ENCODE assay signal across 8 cellular contexts in genomic region chr14:77098470-77099353, GRCh38. TPM values are rescaled to one million over a fixed set of nuclear protein-coding genes. Genes with fewer than 3 reads are reported as not detected.
DNase-seq lines count a peak whose midpoint lies in the region; ATAC-seq and TF ChIP-seq lines count a peak whose summit lies in the region.

No MANE protein-coding gene starts in this region.

- H3K36me3 Mint-ChIP-seq in dendritic cell treated with granulocyte-macrophage colony-stimulating factor and Interleukin-4, amounts not matched to agents 40 ng/mL and 50 ng/mL, for 4 days (ENCODE audit: low read depth) = peaks cover 38% of the 10 kb centered on the region

- H3K4me1 Mint-ChIP-seq in dendritic cell treated with granulocyte-macrophage colony-stimulating factor and Interleukin-4, amounts not matched to agents 40 ng/mL and 50 ng/mL, for 4 days (ENCODE audit: low read depth) = peaks cover 74% of the 10 kb centered on the region

- DNase-seq in activated T-cell treated with anti-CD3 and anti-CD28 coated beads for 48 hours (ENCODE audit: low read depth) (peak; percentile 8), T follicular helper cell (ENCODE audit: low read depth) (peak; percentile 14), lower leg skin (ENCODE audit: low spot score in 2 of 2) (peak; percentile 72 to 93), dedifferentiated amniotic fluid mesenchymal stem cell (ENCODE audit: extremely low spot score) (no peak)
- DNase-seq in activated T-cell treated with anti-CD3 and anti-CD28 coated beads, Interleukin-2, amount 50 U/mL, for 48 hours = no peak
- DNase-seq in stimulated activated naive CD4-positive, alpha-beta T cell (lab: John Stamatoyannopoulos, UW) = peak in 4 of 6 experiments; percentile 34 to 59 (median 38)

- H3K27ac Mint-ChIP-seq in dendritic cell treated with granulocyte-macrophage colony-stimulating factor and Interleukin-4, amounts not matched to agents 40 ng/mL and 50 ng/mL, for 4 days = peak overlapping the region; percentile 100

- H3K9me3 Mint-ChIP-seq in dendritic cell treated with granulocyte-macrophage colony-stimulating factor and Interleukin-4, amounts not matched to agents 40 ng/mL and 50 ng/mL, for 4 days = no peaks in the 10 kb centered on the region

- WGBS in lower leg skin, 2 donors = 3 to 5% methylated on average over 25 to 27 of the region's 27 CpGs

- H3K4me3 ChIP-seq in lower leg skin (ENCODE audit: low read depth, poor library complexity, severe bottlenecking) = peak overlapping the region; percentile 92

- H3K4me3 Mint-ChIP-seq in dendritic cell treated with granulocyte-macrophage colony-stimulating factor and Interleukin-4, amounts not matched to agents 40 ng/mL and 50 ng/mL, for 4 days = peak overlapping the region; percentile 100

- TF ChIP-seq POLR2A in lower leg skin (IDR thresholded peaks at IDR 0.05) = no peak

- no peak for ATAC-seq in GM18909 (IDR thresholded peaks at IDR 0.05; ENCODE audit: poor library complexity, unreplicated experiment)

- TF ChIP-seq CTCF in lower leg skin (IDR thresholded peaks at IDR 0.05) = peak in 1 of 3 donors; percentile 65

- H3K27me3 Mint-ChIP-seq in dendritic cell treated with granulocyte-macrophage colony-stimulating factor and Interleukin-4, amounts not matched to agents 40 ng/mL and 50 ng/mL, for 4 days = no peaks in the 10 kb centered on the region

- intact Hi-C loops in dendritic cell treated with granulocyte-macrophage colony-stimulating factor and Interleukin-4, amounts not matched to agents 40 ng/mL and 50 ng/mL, for 4 days (cut with micrococcal nuclease) = loop anchor here (2.0 kb wide), 1 partner anchor 222 kb away; the partner anchor contains the start of genes GSTZ1 and POMT2
- intact Hi-C loops in lower leg skin (cut with DNase I; ENCODE audit: low total_unique reads) = no loop called here

RNA-seq across cellular contexts. Expression of gene CIPC, which starts 0.7 kb away (rescaled TPM):
- total RNA-seq in lower leg skin = 10 to 100 TPM; 36.6 to 60.0 (median 52.1) TPM

RNA-seq across cellular contexts. Expression of gene ZDHHC22, which starts 42.9 kb away (rescaled TPM):
- not detected for total RNA-seq in lower leg skin

Comparison
In these comparisons a context has a peak if more than half of its experiments do, and no peak if none do; other contexts are left out.
1. DNase-seq: peak in activated T-cell treated with anti-CD3 and anti-CD28 coated beads for 48 hours (single experiment), T follicular helper cell (single experiment), lower leg skin (2 of 2) and stimulated activated naive CD4-positive, alpha-beta T cell (4 of 6); none in activated T-cell treated with anti-CD3 and anti-CD28 coated beads, Interleukin-2, amount 50 U/mL, for 48 hours (0 of 2) and dedifferentiated amniotic fluid mesenchymal stem cell (single experiment).